ENCODE assay signal across 32 cellular contexts in the genomic region with DNA sequence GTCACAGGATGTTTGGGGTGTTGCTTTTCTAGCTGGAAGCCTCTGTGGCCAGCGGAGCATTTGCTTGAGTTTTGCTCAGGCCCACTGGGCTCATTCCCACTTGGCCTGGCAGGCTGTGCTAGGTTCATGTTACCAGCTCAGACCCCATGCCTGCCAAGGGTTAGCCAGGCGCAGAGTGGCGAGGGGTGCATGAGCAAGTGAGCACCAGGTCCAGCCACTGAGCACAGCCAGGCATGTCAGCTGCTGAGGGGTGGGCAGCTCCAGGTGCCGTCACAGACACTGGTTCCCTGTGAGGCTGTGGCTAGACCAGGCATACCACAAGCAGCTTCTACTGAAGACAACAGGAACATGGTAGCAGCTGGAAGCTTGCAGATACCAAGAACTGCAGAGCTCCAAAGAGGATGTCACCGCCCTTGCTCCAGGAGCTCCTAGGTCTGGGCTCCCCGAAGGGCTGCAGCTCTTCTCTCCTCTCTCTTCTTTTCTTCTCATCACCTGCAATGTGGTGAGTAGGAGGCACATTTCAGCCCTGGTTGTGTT. TPM values are rescaled to one million over a fixed set of nuclear protein-coding genes. Genes with fewer than 3 reads are reported as not detected.
"Had no signal": no experiment of that assay in that cellular context is flagged by ENCODE, and none has a peak within 500 bp of the region (broad histone marks: within the 10 kb centered on the region; RNA-seq: fewer than 3 reads in every experiment).

No MANE protein-coding gene starts in this region.

- H3K4me3 Mint-ChIP-seq: activated B cell treated with CpG ODN at 0.5 μM for 24 hours; activated CD8-positive, alpha-beta T cell treated with anti-CD3 and anti-CD28 coated beads for 36 hours; activated naive CD8-positive, alpha-beta T cell; activated T-cell treated with anti-CD3 and anti-CD28 coated beads, Interleukin-2, amount 50 U/mL, for 4 hours; activated T-helper 17 cell treated with anti-CD3 and anti-CD28 coated beads, Interleukin-2, amount 50 U/mL, for 72 hours; brain; central memory CD8-positive, alpha-beta T cell; dendritic cell treated with granulocyte-macrophage colony-stimulating factor and Interleukin-4, amounts not matched to agents 40 ng/mL and 50 ng/mL, for 4 days; effector memory CD8-positive, alpha-beta T cell; T-helper 17 cell; T-helper 2 cell treated with Interferon-gamma antibody and Interleukin-4, amounts not matched to agents 5 μg/mL and 100 μg/mL, for 36 hours had no signal

- H3K36me3 Mint-ChIP-seq: activated naive CD8-positive, alpha-beta T cell; brain had no signal

- ATAC-seq: activated CD4-positive, CD25-positive, alpha-beta regulatory T cell treated with anti-CD3 and anti-CD28 coated beads, Interleukin-2, amount 50 U/mL, for 24 hours; activated CD8-positive, alpha-beta T cell treated with anti-CD3 and anti-CD28 coated beads for 36 hours; activated T-cell treated with anti-CD3 and anti-CD28 coated beads, Interleukin-2, amount 50 U/mL, for 4 hours; activated T-helper 17 cell treated with anti-CD3 and anti-CD28 coated beads, Interleukin-2, amount 50 U/mL, for 72 hours; effector memory CD8-positive, alpha-beta T cell; foreskin keratinocyte; gastrocnemius medialis; heart right ventricle; T-helper 17 cell had no signal

- DNase-seq: activated B cell treated with CpG ODN at 0.5 μM for 24 hours; activated CD4-positive, alpha-beta T cell treated with anti-CD3 and anti-CD28 coated beads for 48 hours; activated CD4-positive, alpha-beta T cell treated with anti-CD3 and anti-CD28 coated beads, Interleukin-2, amount 50 U/mL, for 1 hour; activated CD4-positive, alpha-beta T cell treated with anti-CD3 and anti-CD28 coated beads, Interleukin-2, amount 50 U/mL, for 48 hours; activated CD8-positive, alpha-beta memory T cell treated with anti-CD3 and anti-CD28 coated beads for 24 hours; activated CD8-positive, alpha-beta T cell treated with anti-CD3 and anti-CD28 coated beads for 36 hours; activated effector memory CD4-positive, alpha-beta T cell treated with Interleukin-2 at 50 U/mL for 16 hours; activated gamma-delta T cell treated with Interleukin-2 at 50 U/mL for 16 hours; activated naive CD4-positive, alpha-beta T cell treated with anti-CD3 and anti-CD28 coated beads, Interleukin-2, amount 50 U/mL, for 16 hours; activated naive CD4-positive, alpha-beta T cell treated with Interleukin-2 at 50 U/mL for 16 hours; activated T-cell treated with anti-CD3 and anti-CD28 coated beads, Interleukin-2, amount 50 U/mL, for 4 hours; dorsolateral prefrontal cortex; effector memory CD8-positive, alpha-beta T cell; erythroblast; foreskin keratinocyte; gastrocnemius medialis; heart right ventricle; T-helper 1 cell; T-helper 17 cell; T1000; WERI-Rb-1 had no signal

- H3K27ac Mint-ChIP-seq: activated B cell treated with CpG ODN at 0.5 μM for 24 hours; activated CD8-positive, alpha-beta T cell treated with anti-CD3 and anti-CD28 coated beads for 36 hours; activated naive CD8-positive, alpha-beta T cell; activated T-helper 17 cell treated with anti-CD3 and anti-CD28 coated beads, Interleukin-2, amount 50 U/mL, for 72 hours; brain; dendritic cell treated with granulocyte-macrophage colony-stimulating factor and Interleukin-4, amounts not matched to agents 40 ng/mL and 50 ng/mL, for 4 days; effector memory CD8-positive, alpha-beta T cell; T-helper 17 cell; T-helper 2 cell treated with Interferon-gamma antibody and Interleukin-4, amounts not matched to agents 5 μg/mL and 100 μg/mL, for 36 hours had no signal

- H3K4me3 ChIP-seq: ascending aorta, breast epithelium, coronary artery, dorsolateral prefrontal cortex, esophagus muscularis mucosa, gastrocnemius medialis, heart right ventricle had no signal

- H3K9me3 ChIP-seq: ascending aorta, esophagus muscularis mucosa, gastrocnemius medialis had no signal

- H3K4me1 ChIP-seq: ascending aorta, breast epithelium, esophagus muscularis mucosa, foreskin keratinocyte, gastrocnemius medialis, heart right ventricle had no signal

- H3K27ac ChIP-seq: ascending aorta, breast epithelium, coronary artery, dorsolateral prefrontal cortex, esophagus muscularis mucosa, foreskin keratinocyte, gastrocnemius medialis, heart right ventricle, WERI-Rb-1 had no signal

- H3K9me3 Mint-ChIP-seq: activated T-helper 17 cell treated with anti-CD3 and anti-CD28 coated beads, Interleukin-2, amount 50 U/mL, for 72 hours; dendritic cell treated with granulocyte-macrophage colony-stimulating factor and Interleukin-4, amounts not matched to agents 40 ng/mL and 50 ng/mL, for 4 days; T-helper 2 cell treated with Interferon-gamma antibody and Interleukin-4, amounts not matched to agents 5 μg/mL and 100 μg/mL, for 36 hours had no signal

- H3K27me3 ChIP-seq: ascending aorta, breast epithelium, esophagus muscularis mucosa, foreskin keratinocyte, gastrocnemius medialis, heart right ventricle had no signal

- H3K4me1 Mint-ChIP-seq: activated B cell treated with CpG ODN at 0.5 μM for 24 hours; activated T-helper 17 cell treated with anti-CD3 and anti-CD28 coated beads, Interleukin-2, amount 50 U/mL, for 72 hours; brain; central memory CD8-positive, alpha-beta T cell; T-helper 17 cell had no signal

- H3K36me3 ChIP-seq: ascending aorta, breast epithelium, esophagus muscularis mucosa, gastrocnemius medialis, heart right ventricle, WERI-Rb-1 had no signal

- H3K27me3 Mint-ChIP-seq: activated B cell treated with CpG ODN at 0.5 μM for 24 hours; activated CD8-positive, alpha-beta T cell treated with anti-CD3 and anti-CD28 coated beads for 36 hours; activated naive CD8-positive, alpha-beta T cell; activated T-helper 17 cell treated with anti-CD3 and anti-CD28 coated beads, Interleukin-2, amount 50 U/mL, for 72 hours; brain; central memory CD8-positive, alpha-beta T cell; dendritic cell treated with granulocyte-macrophage colony-stimulating factor and Interleukin-4, amounts not matched to agents 40 ng/mL and 50 ng/mL, for 4 days; effector memory CD8-positive, alpha-beta T cell; T-helper 17 cell had no signal

RNA-seq across cellular contexts. Expression of a gene that starts 52.0 kb away (rescaled TPM):
- total RNA-seq: activated B cell treated with CpG ODN at 0.5 μM for 24 hours; activated CD8-positive, alpha-beta T cell treated with anti-CD3 and anti-CD28 coated beads for 36 hours; activated T-helper 17 cell treated with anti-CD3 and anti-CD28 coated beads, Interleukin-2, amount 50 U/mL, for 72 hours; T-helper 17 cell had no signal
